Comparison of ENCODE assay signal across 9 cellular contexts in genomic region chr11:113431746-113432145, GRCh38. TPM values are rescaled to one million over a fixed set of nuclear protein-coding genes. Genes with fewer than 3 reads are reported as not detected.
"Had no signal": no experiment of that assay in that cellular context is flagged by ENCODE, and none has a peak within 500 bp of the region (broad histone marks: within the 10 kb centered on the region; RNA-seq: fewer than 3 reads in every experiment).

No MANE protein-coding gene starts in this region.

- H3K27ac Mint-ChIP-seq: HFFc6 had no signal

- H3K4me1 ChIP-seq: HAP-1 had no signal

- H3K9me3 Mint-ChIP-seq: IgD-negative memory B cell had no signal

- H3K4me3 ChIP-seq: GM23248, HAP-1 had no signal

- H3K36me3 Mint-ChIP-seq: IgD-negative memory B cell had no signal

- H3K9me3 ChIP-seq: HAP-1 had no signal

- H3K27ac ChIP-seq: GM23248, HL-60 had no signal

- H3K4me3 Mint-ChIP-seq: HFFc6, IgD-negative memory B cell had no signal

- H3K4me1 Mint-ChIP-seq: IgD-negative memory B cell had no signal

- H3K36me3 ChIP-seq: HAP-1 had no signal

- DNase-seq: GM23248, GOT3, H7, HFFc6 had no signal

RNA-seq across cellular contexts. Expression of gene DRD2, which starts 43.5 kb away (rescaled TPM):
- total RNA-seq: GM23248, HepG2, HFFc6 had no signal
- polyA plus RNA-seq: GM23248, HepG2, IgD-negative memory B cell had no signal

RNA-seq across cellular contexts. Expression of gene ANKK1, which starts 44.2 kb away (rescaled TPM):
- total RNA-seq: GM23248, H7, HFFc6, HT1080 had no signal
- polyA plus RNA-seq: GM23248, IgD-negative memory B cell had no signal
